ENCODE assay signal across 7 cellular contexts in genomic region chr7:129588268-129588667, GRCh38.
"Had no signal": no experiment of that assay in that cellular context is flagged by ENCODE, and none has a peak within 500 bp of the region (broad histone marks: within the 10 kb centered on the region; RNA-seq: fewer than 3 reads in every experiment).

No MANE protein-coding gene starts in this region.

- FAIRE-seq: G401.6, GM12878, GM12892, GM18507, GM19239 had no signal

- DNase-seq: GDM1, GF-D8 had no signal

- ATAC-seq: GM12878 had no signal

- H3K4me3 ChIP-seq: GM12878 had no signal
